In the genomic region with DNA sequence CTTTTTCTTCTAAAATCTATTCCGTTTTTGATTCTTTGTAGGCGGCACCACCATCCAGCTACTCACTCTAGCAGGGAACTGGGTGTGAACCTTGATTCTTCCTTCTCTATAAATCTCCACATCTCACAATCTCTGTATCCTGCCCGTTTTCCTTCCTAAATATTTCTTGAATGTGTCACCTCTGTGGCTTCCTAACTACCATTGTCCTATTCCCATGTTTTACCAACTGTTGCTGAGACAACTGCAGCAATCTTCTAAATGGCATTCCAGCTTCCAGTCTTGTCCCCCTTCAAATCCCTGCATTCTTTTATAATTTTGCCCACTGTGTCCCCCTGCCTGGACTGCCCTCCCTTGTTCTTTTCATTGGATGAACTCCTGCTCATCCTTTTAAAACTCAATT, we compare ENCODE assay signal across 14 cellular contexts.
DNase-seq lines count a peak whose midpoint lies in the region; ATAC-seq and TF ChIP-seq lines count a peak whose summit lies in the region.
"Had no signal": no experiment of that assay in that cellular context is flagged by ENCODE, and none has a peak within 500 bp of the region (broad histone marks: within the 10 kb centered on the region; RNA-seq: fewer than 3 reads in every experiment).

No MANE protein-coding gene starts in this region.

- no peaks in the 10 kb centered on the region for H3K79me2 ChIP-seq in DOHH2 (ENCODE audit: control insufficient read depth, low read length)
- no peaks in the 10 kb centered on the region for H3K79me2 ChIP-seq in mesendoderm (ENCODE audit: control insufficient read depth, insufficient read depth, low read length)

- H3K27me3 Mint-ChIP-seq in endodermal cell (ENCODE audit: insufficient read depth), result no peaks in the 10 kb centered on the region
- H3K27me3 Mint-ChIP-seq: IgD-negative memory B cell had no signal

- H2BK5ac ChIP-seq in mesendoderm (ENCODE audit: low read length), result no peak overlapping the region

- peaks cover 17% of the 10 kb centered on the region for H3K4me1 Mint-ChIP-seq in endodermal cell
- H3K4me1 Mint-ChIP-seq in stimulated activated effector memory CD8-positive, alpha-beta T cell treated with anti-CD3 and anti-CD28 coated beads, Interleukin-12 subunit alpha, Interleukin-12 subunit beta, amount 100 ng/mL, for 72 hours, result no peaks in the 10 kb centered on the region

- H2BK15ac ChIP-seq in mesendoderm (replicated peaks; ENCODE audit: low read depth), result no peak overlapping the region

- no peak overlapping the region for H3K4ac ChIP-seq in mesendoderm (ENCODE audit: low read depth, low read length)

- no peak overlapping the region for H3K27ac ChIP-seq in DOHH2 (ENCODE audit: low read depth, low read length)
- H3K27ac ChIP-seq in endodermal cell (ENCODE audit: low read depth, low read length), result peak overlapping the region; percentile 51
- H3K27ac ChIP-seq in mesendoderm (ENCODE audit: low read depth, low read length), result no peak overlapping the region
- H3K27ac ChIP-seq: epithelial cell of prostate, right lobe of liver had no signal

- no peaks in the 10 kb centered on the region for H3F3A ChIP-seq in DOHH2 (ENCODE audit: control insufficient read depth, insufficient read depth)

- no peak overlapping the region for H3K4me3 Mint-ChIP-seq in endodermal cell
- H3K4me3 Mint-ChIP-seq in stimulated activated effector memory CD8-positive, alpha-beta T cell treated with anti-CD3 and anti-CD28 coated beads, Interleukin-12 subunit alpha, Interleukin-12 subunit beta, amount 100 ng/mL, for 72 hours, result no peak overlapping the region
- H3K4me3 Mint-ChIP-seq: IgD-negative memory B cell had no signal

- H4K20me1 ChIP-seq in DOHH2 (ENCODE audit: control insufficient read depth, insufficient read depth, low read depth, low read length), result no peaks in the 10 kb centered on the region

- no peak for ATAC-seq in stimulated activated effector memory CD8-positive, alpha-beta T cell treated with anti-CD3 and anti-CD28 coated beads, Interleukin-12 subunit alpha, Interleukin-12 subunit beta, amount 100 ng/mL, for 72 hours

- DNase-seq in M059J (ENCODE audit: low read depth) (peak; percentile 59), endodermal cell (no peak), mesendoderm (peak; percentile 86), NCI-H2196 treated with DMSO at 0.1 percent for 48 hours (lab: John Stamatoyannopoulos, UW; ENCODE audit: unreplicated experiment) (no peak), Kasumi-1 (lab: John Stamatoyannopoulos, UW) (no peak), NCI-H345 (lab: John Stamatoyannopoulos, UW) (no peak)
- no peak for DNase-seq in stimulated activated effector memory CD8-positive, alpha-beta T cell treated with anti-CD3 and anti-CD28 coated beads, Interleukin-12 subunit alpha, Interleukin-12 subunit beta, amount 100 ng/mL, for 72 hours (ENCODE audit: low spot score in 2 of 2)
- DNase-seq: Caco-2; right lobe of liver; stimulated activated CD4-positive, alpha-beta T cell treated with anti-CD3 and anti-CD28 coated beads, Interleukin-2, amount 100 ng/mL, for 24 hours; substantia nigra had no signal

- no peak overlapping the region for H3K9ac ChIP-seq in endodermal cell (ENCODE audit: extremely low read depth, low read length, poor library complexity, severe bottlenecking)
- H3K9ac ChIP-seq in mesendoderm (ENCODE audit: low read length), result no peak overlapping the region

- H4K8ac ChIP-seq in mesendoderm (ENCODE audit: low read depth, low read length), result no peak overlapping the region

- H3K4me1 ChIP-seq in DOHH2 (ENCODE audit: control insufficient read depth, low read length), result peaks cover 30% of the 10 kb centered on the region
- no peaks in the 10 kb centered on the region for H3K4me1 ChIP-seq in endodermal cell (ENCODE audit: control insufficient read depth, insufficient read depth, low read length)
- H3K4me1 ChIP-seq in mesendoderm (ENCODE audit: control insufficient read depth, low read depth, low read length), result no peaks in the 10 kb centered on the region
- H3K4me1 ChIP-seq: Caco-2, right lobe of liver had no signal

- H4K5ac ChIP-seq in mesendoderm (ENCODE audit: low read length), result no peak overlapping the region

- H3K9me2 ChIP-seq in DOHH2 (replicated peaks; ENCODE audit: control insufficient read depth, low read length), result no peaks in the 10 kb centered on the region

- H3K4me2 ChIP-seq in DOHH2 (ENCODE audit: low read length), result peak overlapping the region; percentile 26; the same call in 1 of the 2 replicates
- no peak overlapping the region for H3K4me2 ChIP-seq in mesendoderm (ENCODE audit: low read length)

- no peaks in the 10 kb centered on the region for H3K27me3 ChIP-seq in DOHH2 (ENCODE audit: control insufficient read depth, low read length)
- H3K27me3 ChIP-seq in endodermal cell (ENCODE audit: control insufficient read depth, insufficient read depth, low read length, poor library complexity, severe bottlenecking), result no peaks in the 10 kb centered on the region
- H3K27me3 ChIP-seq in mesendoderm (ENCODE audit: insufficient read depth, low read length, poor library complexity), result no peaks in the 10 kb centered on the region
- H3K27me3 ChIP-seq: right lobe of liver had no signal

- H3K9me3 ChIP-seq in DOHH2 (ENCODE audit: control insufficient read depth, insufficient read depth, low read length), result no peaks in the 10 kb centered on the region; the same call in 1 of the 2 replicates
- H3K9me3 ChIP-seq in endodermal cell (ENCODE audit: control insufficient read depth, low read length), result peaks cover under 1% of the 10 kb centered on the region
- H3K9me3 ChIP-seq: Caco-2 had no signal

- H3K36me3 Mint-ChIP-seq in endodermal cell (ENCODE audit: low read depth), result peaks cover 37% of the 10 kb centered on the region
- no peaks in the 10 kb centered on the region for H3K36me3 Mint-ChIP-seq in stimulated activated effector memory CD8-positive, alpha-beta T cell treated with anti-CD3 and anti-CD28 coated beads, Interleukin-12 subunit alpha, Interleukin-12 subunit beta, amount 100 ng/mL, for 72 hours

- no peak overlapping the region for H2AK5ac ChIP-seq in mesendoderm (ENCODE audit: low read length)

- H2BK120ac ChIP-seq in mesendoderm (ENCODE audit: low read depth, low read length), result no peak overlapping the region

- peak overlapping the region; percentile 12 for H3K27ac Mint-ChIP-seq in endodermal cell
- no peak overlapping the region for H3K27ac Mint-ChIP-seq in stimulated activated effector memory CD8-positive, alpha-beta T cell treated with anti-CD3 and anti-CD28 coated beads, Interleukin-12 subunit alpha, Interleukin-12 subunit beta, amount 100 ng/mL, for 72 hours
- H3K27ac Mint-ChIP-seq: IgD-negative memory B cell had no signal

- H3K23ac ChIP-seq in mesendoderm (ENCODE audit: low read length), result no peak overlapping the region

- H3K9me3 Mint-ChIP-seq in endodermal cell, result peaks cover 17% of the 10 kb centered on the region
- H3K9me3 Mint-ChIP-seq in stimulated activated effector memory CD8-positive, alpha-beta T cell treated with anti-CD3 and anti-CD28 coated beads, Interleukin-12 subunit alpha, Interleukin-12 subunit beta, amount 100 ng/mL, for 72 hours, result peaks cover 14% of the 10 kb centered on the region

- H3K56ac ChIP-seq in mesendoderm (ENCODE audit: low read length), result no peak overlapping the region

- 82 to 100% methylated on average over 2 to 3 of the region's 3 CpGs for WGBS in endodermal cell (ENCODE audit: insufficient coverage in 1 of 2, insufficient read length in 1 of 2), 2 experiments
- no CpG with 5 or more reads among the region's 3 CpGs for WGBS in mesendoderm (ENCODE audit: extremely low coverage, insufficient coverage, low lambda C conversion rate)

- H3K18ac ChIP-seq in mesendoderm (ENCODE audit: low read length), result no peak overlapping the region

- TF ChIP-seq CTCF in DOHH2 (IDR thresholded peaks at IDR 0.05; ENCODE audit: low read depth, low read length, poor library complexity, severe bottlenecking), result no peak
- no peak for TF ChIP-seq CTCF in endodermal cell (conservative IDR thresholded peaks at IDR 0.05)

- H3K4me3 ChIP-seq in DOHH2 (ENCODE audit: low read length) (no peak overlapping the region; the same call in 1 of the 2 replicates), endodermal cell (ENCODE audit: low read length) (no peak overlapping the region), mesendoderm (ENCODE audit: low read length) (no peak overlapping the region)
- H3K4me3 ChIP-seq: right lobe of liver had no signal

- no peaks in the 10 kb centered on the region for H3K79me1 ChIP-seq in mesendoderm (ENCODE audit: low read length)

- H3K36me3 ChIP-seq in DOHH2 (ENCODE audit: control insufficient read depth, low read length) (no peaks in the 10 kb centered on the region), endodermal cell (ENCODE audit: control insufficient read depth, insufficient read depth, low read length) (no peaks in the 10 kb centered on the region), mesendoderm (ENCODE audit: control insufficient read depth, insufficient read depth, low read length) (no peaks in the 10 kb centered on the region)
- H3K36me3 ChIP-seq: right lobe of liver had no signal

Comparison
In these comparisons a context has a peak if more than half of its experiments do, and no peak if none do; other contexts are left out.
1. DNase-seq: peak in M059J (single experiment) and mesendoderm (single experiment); none in endodermal cell (single experiment), NCI-H2196 treated with DMSO at 0.1 percent for 48 hours (single experiment), Kasumi-1 (0 of 2), NCI-H345 (single experiment) and stimulated activated effector memory CD8-positive, alpha-beta T cell treated with anti-CD3 and anti-CD28 coated beads, Interleukin-12 subunit alpha, Interleukin-12 subunit beta, amount 100 ng/mL, for 72 hours (0 of 2).